9 cellular contexts compared by ENCODE assay signal in genomic region chr15:52683585-52683984, GRCh38. TPM values are rescaled to one million over a fixed set of nuclear protein-coding genes. Genes with fewer than 3 reads are reported as not detected.
DNase-seq lines count a peak whose midpoint lies in the region; ATAC-seq and TF ChIP-seq lines count a peak whose summit lies in the region.
"Had no signal": no experiment of that assay in that cellular context is flagged by ENCODE, and none has a peak within 500 bp of the region (broad histone marks: within the 10 kb centered on the region; RNA-seq: fewer than 3 reads in every experiment).

No MANE protein-coding gene starts in this region.

- no peaks in the 10 kb centered on the region for H3K27me3 ChIP-seq in colonic mucosa
- no peaks in the 10 kb centered on the region for H3K27me3 ChIP-seq in suprapubic skin

- H3K4me1 ChIP-seq in colonic mucosa (no peaks in the 10 kb centered on the region), suprapubic skin (peaks cover 9% of the 10 kb centered on the region)

- no peak overlapping the region for H3K9ac ChIP-seq in colonic mucosa (ENCODE audit: low read depth in 2 of 2, low read length in 2 of 2)

- TF ChIP-seq CTCF in colonic mucosa (IDR thresholded peaks at IDR 0.05), result no peak
- TF ChIP-seq CTCF in suprapubic skin (IDR thresholded peaks at IDR 0.05), result no peak

- H3K4me3 ChIP-seq in colonic mucosa (no peak overlapping the region), suprapubic skin (no peak overlapping the region)

- ATAC-seq in GM18511 (IDR thresholded peaks at IDR 0.05; ENCODE audit: unreplicated experiment), result peak; percentile 57
- ATAC-seq in GM21619 (IDR thresholded peaks at IDR 0.05; ENCODE audit: unreplicated experiment), result peak; percentile 45
- peak; percentile 55 for ATAC-seq in HG03571 (IDR thresholded peaks at IDR 0.05; ENCODE audit: unreplicated experiment)

- H3K27ac ChIP-seq in colonic mucosa, result peak overlapping the region; percentile 8
- no peak overlapping the region for H3K27ac ChIP-seq in suprapubic skin

- DNase-seq in colonic mucosa (no peak), suprapubic skin (ENCODE audit: low spot score in 2 of 2) (no peak), dedifferentiated amniotic fluid mesenchymal stem cell (ENCODE audit: extremely low spot score) (no peak), putamen (ENCODE audit: low spot score) (no peak), head of caudate nucleus (no peak)
- DNase-seq: NCI-H510A had no signal

- no peak for TF ChIP-seq EP300 in suprapubic skin (IDR thresholded peaks at IDR 0.05)

- H3K36me3 ChIP-seq in colonic mucosa (no peaks in the 10 kb centered on the region), suprapubic skin (no peaks in the 10 kb centered on the region)

- intact Hi-C loops in colonic mucosa (cut with DNase I), result no loop called here
- intact Hi-C loops in head of caudate nucleus (cut with DNase I), result no loop called here

- WGBS in suprapubic skin, result 40% methylated on average over 1 of the region's 1 CpG

- H3K9me3 ChIP-seq in colonic mucosa (no peaks in the 10 kb centered on the region), suprapubic skin (no peaks in the 10 kb centered on the region)

- no peak for TF ChIP-seq POLR2A in suprapubic skin (IDR thresholded peaks at IDR 0.05)

RNA-seq across cellular contexts. Expression of gene ATOSA, which starts 4.4 kb away (rescaled TPM):
- total RNA-seq in colonic mucosa, result 10 to 100 TPM; 29.6 to 34.5 TPM
- 100 to 1,000 TPM in 1 of 4 donors, 10 to 100 TPM in 3; 25.7 to 132 (median 57.9) TPM for total RNA-seq in suprapubic skin
